ENCODE assay signal across 1 cellular context in the genomic region with DNA sequence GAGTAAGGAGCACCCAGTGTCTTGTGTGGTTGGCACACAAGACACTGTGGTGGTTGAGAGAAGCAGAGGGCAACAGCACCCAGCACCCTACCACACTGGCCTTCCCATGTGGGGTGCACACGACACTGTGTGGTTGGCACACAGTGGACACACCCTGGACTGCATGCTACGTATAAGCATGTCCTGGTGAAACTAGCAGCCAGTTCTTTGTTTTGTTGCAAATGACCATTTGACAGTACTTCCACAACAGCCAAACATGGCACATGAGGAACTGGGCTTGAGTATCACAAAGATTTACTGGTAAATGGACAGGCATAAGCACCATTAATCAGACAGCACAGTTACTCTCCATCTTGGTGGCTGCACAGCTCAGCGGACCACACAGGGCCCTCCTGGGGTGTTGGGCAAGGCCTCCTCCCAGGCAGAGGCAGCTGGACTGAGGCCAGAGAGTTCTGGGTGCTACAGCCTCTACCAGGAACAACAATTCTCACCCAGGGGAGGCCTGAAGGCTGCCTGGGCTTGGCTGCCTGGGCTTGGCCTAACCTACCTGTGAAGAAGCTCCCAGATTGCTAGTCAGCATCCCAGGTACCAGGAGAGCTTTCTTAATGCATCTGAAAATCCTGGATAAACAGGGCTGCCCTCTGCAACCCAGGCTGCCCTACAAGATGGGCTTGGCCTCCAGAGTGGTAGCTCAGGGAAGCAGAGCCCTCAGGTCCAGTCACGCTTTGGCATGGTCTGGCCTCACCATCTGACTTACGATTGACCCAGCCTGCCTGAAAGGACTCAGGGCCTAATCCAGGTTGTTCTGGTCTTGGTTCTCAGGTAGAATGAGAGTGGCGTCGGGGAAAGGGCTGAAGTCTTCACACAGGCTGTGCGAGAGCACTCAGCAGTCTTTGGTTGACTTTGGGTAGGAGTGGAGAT.
TF ChIP-seq lines count a peak whose summit lies in the region.

No MANE protein-coding gene starts in this region.

TF ChIP-seq in SK-N-SH, 30 proteins besides CTCF, POLR2A, EP300 and RAD21 (continued from another document):
- TF ChIP-seq, protein P1, sequence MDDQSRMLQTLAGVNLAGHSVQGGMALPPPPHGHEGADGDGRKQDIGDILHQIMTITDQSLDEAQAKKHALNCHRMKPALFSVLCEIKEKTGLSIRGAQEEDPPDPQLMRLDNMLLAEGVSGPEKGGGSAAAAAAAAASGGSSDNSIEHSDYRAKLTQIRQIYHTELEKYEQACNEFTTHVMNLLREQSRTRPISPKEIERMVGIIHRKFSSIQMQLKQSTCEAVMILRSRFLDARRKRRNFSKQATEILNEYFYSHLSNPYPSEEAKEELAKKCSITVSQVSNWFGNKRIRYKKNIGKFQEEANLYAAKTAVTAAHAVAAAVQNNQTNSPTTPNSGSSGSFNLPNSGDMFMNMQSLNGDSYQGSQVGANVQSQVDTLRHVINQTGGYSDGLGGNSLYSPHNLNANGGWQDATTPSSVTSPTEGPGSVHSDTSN (IDR thresholded peaks at IDR 0.05), result no peak
- no peak for TF ChIP-seq RFX5 (IDR thresholded peaks at IDR 0.05; ENCODE audit: low read length)
- TF ChIP-seq, protein P2, sequence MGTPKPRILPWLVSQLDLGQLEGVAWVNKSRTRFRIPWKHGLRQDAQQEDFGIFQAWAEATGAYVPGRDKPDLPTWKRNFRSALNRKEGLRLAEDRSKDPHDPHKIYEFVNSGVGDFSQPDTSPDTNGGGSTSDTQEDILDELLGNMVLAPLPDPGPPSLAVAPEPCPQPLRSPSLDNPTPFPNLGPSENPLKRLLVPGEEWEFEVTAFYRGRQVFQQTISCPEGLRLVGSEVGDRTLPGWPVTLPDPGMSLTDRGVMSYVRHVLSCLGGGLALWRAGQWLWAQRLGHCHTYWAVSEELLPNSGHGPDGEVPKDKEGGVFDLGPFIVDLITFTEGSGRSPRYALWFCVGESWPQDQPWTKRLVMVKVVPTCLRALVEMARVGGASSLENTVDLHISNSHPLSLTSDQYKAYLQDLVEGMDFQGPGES (IDR thresholded peaks at IDR 0.05; ENCODE audit: low read depth, low read length), result no peak
- no peak for TF ChIP-seq GABPA (IDR thresholded peaks at IDR 0.05; ENCODE audit: low read depth)
- TF ChIP-seq YY1 (IDR thresholded peaks at IDR 0.05; ENCODE audit: low read depth), result no peak
